ENCODE assay signal across 28 cellular contexts in the genomic region with DNA sequence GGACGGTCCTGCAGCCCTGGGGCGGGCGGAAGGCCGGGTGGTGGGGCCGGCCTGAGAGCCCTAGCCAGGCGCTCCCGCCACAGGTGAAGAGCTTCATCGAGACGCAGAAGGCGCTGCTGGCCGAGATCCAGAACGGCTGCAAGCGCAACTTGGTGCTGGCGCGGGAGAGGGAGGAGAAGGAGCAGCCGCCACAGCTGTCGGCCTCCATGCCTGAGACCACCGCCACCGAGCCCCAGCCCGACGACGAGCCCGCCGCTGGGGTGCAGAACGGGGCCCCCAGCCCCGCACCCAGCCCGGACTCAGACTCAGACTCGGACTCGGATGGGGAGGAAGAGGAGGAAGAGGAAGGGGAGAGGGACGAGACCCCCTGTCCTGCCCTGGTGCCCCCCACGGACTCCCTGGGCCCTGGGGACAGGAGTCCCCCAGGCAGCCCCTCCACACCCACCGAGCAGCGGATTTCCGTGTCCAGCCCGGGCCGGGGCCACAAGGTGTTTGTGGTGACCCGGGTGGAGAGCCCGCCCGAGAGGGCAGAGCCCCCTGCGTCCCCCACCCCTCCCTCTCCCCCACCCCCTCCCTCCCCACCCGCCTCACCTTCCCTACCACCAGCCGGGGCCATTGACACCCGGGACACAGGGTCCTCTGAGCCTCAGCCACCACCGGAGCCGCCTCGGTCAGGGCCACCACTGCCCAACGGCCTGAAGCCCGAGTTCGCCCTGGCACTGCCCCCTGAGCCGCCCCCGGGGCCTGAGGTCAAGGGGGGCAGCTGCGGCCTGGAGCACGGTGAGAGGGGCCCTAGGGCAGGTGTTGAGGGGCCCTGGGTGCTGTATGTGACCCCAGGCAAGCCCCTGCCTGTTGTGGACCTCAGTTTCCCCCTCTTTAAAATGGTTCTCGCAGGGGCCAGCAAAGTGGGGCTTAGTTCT. TPM values are rescaled to one million over a fixed set of nuclear protein-coding genes. Genes with fewer than 3 reads are reported as not detected.
DNase-seq lines count a peak whose midpoint lies in the region; ATAC-seq, FAIRE-seq and TF ChIP-seq lines count a peak whose summit lies in the region.
"Had no signal": no experiment of that assay in that cellular context is flagged by ENCODE, and none has a peak within 500 bp of the region (broad histone marks: within the 10 kb centered on the region; RNA-seq: fewer than 3 reads in every experiment).

No MANE protein-coding gene starts in this region.

- peaks cover 17% of the 10 kb centered on the region for H3K4me1 Mint-ChIP-seq in stimulated activated naive CD8-positive, alpha-beta T cell treated with anti-CD3 and anti-CD28 coated beads, Interleukin-15, amount 100 ng/mL, for 72 hours

- H3K27ac ChIP-seq in RWPE1: peak overlapping the region; percentile 20
- no peak overlapping the region for H3K27ac ChIP-seq in kidney (ENCODE audit: low read depth in 2 of 2, low read length in 2 of 2)
- H3K27ac ChIP-seq: GM23248, SJCRH30 had no signal

- no peak for DNase-seq in stimulated activated naive CD8-positive, alpha-beta T cell treated with anti-CD3 and anti-CD28 coated beads, Interleukin-15, amount 100 ng/mL, for 72 hours
- no peak for DNase-seq in stimulated activated naive CD8-positive, alpha-beta T cell treated with anti-CD3 and anti-CD28 coated beads, Interleukin-15, Interleukin-2, amounts not matched to agents 100 U/mL and 50 U/mL, for 24 hours
- DNase-seq in RWPE1 (ENCODE audit: low spot score) (no peak), kidney (peak; percentile 69), COLO829 (ENCODE audit: low spot score) (no peak), amygdala (lab: John Stamatoyannopoulos, UW) (no peak)
- DNase-seq: AML-193; CD4-positive, alpha-beta T cell; COR-L47; GM23248; HCEC 1CT; Karpas-422; NCI-H1092 treated with DMSO at 0.1 percent for 48 hours; NCI-H1436 treated with DMSO at 0.1 percent for 48 hours; NCI-H187 treated with DMSO at 0.1 percent for 48 hours; NCI-H446; NCI-H524 treated with DMSO at 0.1 percent for 48 hours; NCI-H774; PC-3; SJCRH30 had no signal

- H3K4me3 ChIP-seq in kidney (ENCODE audit: low read length in 2 of 2): no peak overlapping the region
- H3K4me3 ChIP-seq: BLaER1 treated with 17β-estradiol and CSF1 and Interleukin-3, amounts not matched to agents 10 nM and 100 nM; GM12878; GM23248; SJCRH30 had no signal

- H3K36me3 ChIP-seq in kidney (ENCODE audit: control insufficient read depth in 1 of 2, insufficient read depth in 2 of 2, low read length in 2 of 2): peaks cover 2 to 6% of the 10 kb centered on the region in 2 donors
- H3K36me3 ChIP-seq: SJCRH30 had no signal

- no peak overlapping the region for H3K27ac Mint-ChIP-seq in stimulated activated naive CD8-positive, alpha-beta T cell treated with anti-CD3 and anti-CD28 coated beads, Interleukin-15, amount 100 ng/mL, for 72 hours
- H3K27ac Mint-ChIP-seq: CD4-positive, alpha-beta T cell had no signal

- POLR2A ChIA-PET in RWPE1 (lab: Yijun Ruan, JAX; ENCODE audit: low non-redundant PET): no interaction called here

- H3K4me3 Mint-ChIP-seq in stimulated activated naive CD8-positive, alpha-beta T cell treated with anti-CD3 and anti-CD28 coated beads, Interleukin-15, amount 100 ng/mL, for 72 hours: no peak overlapping the region
- H3K4me3 Mint-ChIP-seq: CD4-positive, alpha-beta T cell had no signal

- FAIRE-seq in kidney (lab: Jason Lieb, UNC): no peak
- FAIRE-seq: A204.1, G401.6, GM12878, GM19239 had no signal

- CTCF ChIA-PET in RWPE1 (lab: Yijun Ruan, JAX): no interaction called here

- no peaks in the 10 kb centered on the region for H3K9me3 Mint-ChIP-seq in stimulated activated naive CD8-positive, alpha-beta T cell treated with anti-CD3 and anti-CD28 coated beads, Interleukin-15, amount 100 ng/mL, for 72 hours
- H3K9me3 Mint-ChIP-seq: CD4-positive, alpha-beta T cell had no signal

- H3K4me1 ChIP-seq in kidney (ENCODE audit: control insufficient read depth in 1 of 2, insufficient read depth in 1 of 2, low read depth in 1 of 2, low read length in 2 of 2): no peaks in the 10 kb centered on the region
- H3K4me1 ChIP-seq: SJCRH30 had no signal

- intact Hi-C loops in kidney (cut with DNase I): no loop called here

- no peaks in the 10 kb centered on the region for H3K27me3 Mint-ChIP-seq in stimulated activated naive CD8-positive, alpha-beta T cell treated with anti-CD3 and anti-CD28 coated beads, Interleukin-15, amount 100 ng/mL, for 72 hours
- H3K27me3 Mint-ChIP-seq: CD4-positive, alpha-beta T cell had no signal

- peak; percentile 40 for ATAC-seq in stimulated activated naive CD8-positive, alpha-beta T cell treated with anti-CD3 and anti-CD28 coated beads, Interleukin-15, amount 100 ng/mL, for 72 hours
- no peak for ATAC-seq in stimulated activated naive CD8-positive, alpha-beta T cell treated with anti-CD3 and anti-CD28 coated beads, Interleukin-15, Interleukin-2, amounts not matched to agents 100 U/mL and 50 U/mL, for 24 hours
- no peak for ATAC-seq in GM21737 (IDR thresholded peaks at IDR 0.05; ENCODE audit: unreplicated experiment)
- ATAC-seq: GM12878, PC-3, Right ventricle myocardium inferior, SK-N-SH treated with all-trans-retinoic acid at 6 μM for 48 hours had no signal

- TF ChIP-seq CTCF in RWPE1 (conservative IDR thresholded peaks at IDR 0.05; ENCODE audit: low read depth) (no peak), kidney (IDR thresholded peaks at IDR 0.05; ENCODE audit: borderline replicate concordance, extremely low read depth, insufficient read depth) (no peak)

- no peak overlapping the region for H3K9ac ChIP-seq in kidney (ENCODE audit: low read length in 2 of 2)
- H3K9ac ChIP-seq: BLaER1 treated with 17β-estradiol and CSF1 and Interleukin-3, amounts not matched to agents 10 nM and 100 nM; GM23248 had no signal

- no peaks in the 10 kb centered on the region for H3K9me3 ChIP-seq in kidney (ENCODE audit: control insufficient read depth in 1 of 2, low read length in 2 of 2)
- H3K9me3 ChIP-seq: BLaER1 treated with 17β-estradiol and CSF1 and Interleukin-3, amounts not matched to agents 10 nM and 100 nM; SJCRH30 had no signal

RNA-seq across cellular contexts. Expression of gene NKPD1, which starts 15.3 kb away (rescaled TPM):
- 0.09 TPM for total RNA-seq in kidney
- polyA plus RNA-seq in kidney (ENCODE audit: insufficient read depth, low read depth, low replicate concordance): not detected
- total RNA-seq: Right ventricle myocardium inferior, SJCRH30 had no signal
- polyA plus RNA-seq: GM23248 had no signal

RNA-seq across cellular contexts. Expression of gene TRAPPC6A, which starts 32.5 kb away (rescaled TPM):
- 37.2 TPM for total RNA-seq in kidney
- 123 TPM for polyA plus RNA-seq in kidney (ENCODE audit: insufficient read depth, low read depth, low replicate concordance)

RNA-seq across cellular contexts. Expression of gene BLOC1S3, which starts 33.1 kb away (rescaled TPM):
- total RNA-seq in kidney: 13.2 TPM
- polyA plus RNA-seq in kidney (ENCODE audit: insufficient read depth, low read depth, low replicate concordance): 5.2 TPM

RNA-seq across cellular contexts. Expression of gene PPP1R37, which starts 52.6 kb away (rescaled TPM):
- total RNA-seq in kidney: 33.0 TPM
- polyA plus RNA-seq in kidney (ENCODE audit: insufficient read depth, low read depth, low replicate concordance): 21.6 TPM
